In the genomic region with DNA sequence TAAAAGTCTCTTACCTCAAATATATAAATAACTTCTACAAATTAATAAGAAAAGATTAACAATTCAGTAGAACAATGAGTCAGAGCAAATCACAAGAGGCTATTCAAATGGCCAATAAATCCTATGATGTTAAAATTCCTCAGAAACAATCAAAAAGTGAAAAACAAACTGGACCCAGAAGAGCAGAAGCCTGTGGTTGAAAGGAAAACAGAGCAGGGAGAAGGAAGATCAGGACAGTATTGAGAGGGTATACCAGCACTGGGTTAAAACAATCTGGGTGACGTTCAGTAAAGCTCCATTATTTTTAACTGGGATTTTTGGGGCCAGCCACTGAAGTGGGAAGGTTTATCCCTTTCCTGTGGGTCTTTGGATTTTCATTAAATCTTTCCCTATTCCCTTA, we compare ENCODE assay signal across 26 cellular contexts.
"Had no signal": no experiment of that assay in that cellular context is flagged by ENCODE, and none has a peak within 500 bp of the region (broad histone marks: within the 10 kb centered on the region; RNA-seq: fewer than 3 reads in every experiment).

No MANE protein-coding gene starts in this region.

- H3K36me3 ChIP-seq: heart left ventricle, left lung, right lobe of liver, tibial nerve had no signal

- H3K4me3 ChIP-seq: heart left ventricle, left lung, right lobe of liver, tibial nerve had no signal

- H3K4me1 Mint-ChIP-seq: activated CD4-positive, alpha-beta memory T cell treated with anti-CD3 and anti-CD28 coated beads, Interleukin-2, amount 10 ng/mL, durations not matched to agents 7 days and 5 days; activated CD4-positive, alpha-beta T cell treated with anti-CD3 and anti-CD28 coated beads, Interleukin-2, amount 10 ng/mL, durations not matched to agents 7 days and 5 days; activated naive CD4-positive, alpha-beta T cell treated with anti-CD3 and anti-CD28 coated beads, Interleukin-2, amount 10 ng/mL, durations not matched to agents 7 days and 5 days; naive B cell had no signal

- H3K4me1 ChIP-seq: heart left ventricle, left lung, tibial nerve had no signal

- DNase-seq: activated CD4-positive, alpha-beta memory T cell treated with anti-CD3 and anti-CD28 coated beads, Interleukin-2, amount 10 ng/mL, durations not matched to agents 7 days and 5 days; activated CD4-positive, alpha-beta T cell treated with anti-CD3 and anti-CD28 coated beads for 1 hour; activated CD4-positive, alpha-beta T cell treated with anti-CD3 and anti-CD28 coated beads, Interleukin-2, amount 10 ng/mL, durations not matched to agents 7 days and 5 days; activated CD8-positive, alpha-beta memory T cell treated with anti-CD3 and anti-CD28 coated beads, Interleukin-2, amount 50 U/mL, for 48 hours; activated gamma-delta T cell; activated naive CD4-positive, alpha-beta T cell treated with anti-CD3 and anti-CD28 coated beads, Interleukin-2, amount 10 ng/mL, durations not matched to agents 7 days and 5 days; activated T-cell treated with anti-CD3 and anti-CD28 coated beads, Interleukin-2, amount 50 U/mL, for 24 hours; amniotic stem cell; caudate nucleus; foreskin fibroblast; heart left ventricle; left lung; naive B cell; occipital lobe; posterior cingulate gyrus; right lobe of liver; stimulated activated CD4-positive, alpha-beta T cell treated with anti-CD3 and anti-CD28 coated beads, Interleukin-2, amount 100 ng/mL, for 48 hours; stimulated activated naive CD4-positive, alpha-beta T cell treated with Interleukin-2 at 50 U/mL for 16 hours; T-helper 17 cell; T1000 had no signal

- FAIRE-seq: endothelial cell of umbilical vein had no signal

- H3K36me3 Mint-ChIP-seq: activated naive CD4-positive, alpha-beta T cell treated with anti-CD3 and anti-CD28 coated beads, Interleukin-2, amount 10 ng/mL, durations not matched to agents 7 days and 5 days; naive B cell; WTC11 had no signal

- H3K27ac ChIP-seq: heart left ventricle, left lung, tibial nerve had no signal

- H3K27me3 ChIP-seq: heart left ventricle, left lung, right lobe of liver, tibial nerve had no signal

- H3K27ac Mint-ChIP-seq: activated CD4-positive, alpha-beta memory T cell treated with anti-CD3 and anti-CD28 coated beads, Interleukin-2, amount 10 ng/mL, durations not matched to agents 7 days and 5 days; activated CD4-positive, alpha-beta T cell treated with anti-CD3 and anti-CD28 coated beads, Interleukin-2, amount 10 ng/mL, durations not matched to agents 7 days and 5 days; activated naive CD4-positive, alpha-beta T cell treated with anti-CD3 and anti-CD28 coated beads, Interleukin-2, amount 10 ng/mL, durations not matched to agents 7 days and 5 days; activated T-cell treated with anti-CD3 and anti-CD28 coated beads, Interleukin-2, amount 50 U/mL, for 24 hours; mesothelial cell of epicardium; naive B cell; T-helper 17 cell; WTC11 had no signal

- H3K27me3 Mint-ChIP-seq: activated CD4-positive, alpha-beta T cell treated with anti-CD3 and anti-CD28 coated beads, Interleukin-2, amount 10 ng/mL, durations not matched to agents 7 days and 5 days; activated T-cell treated with anti-CD3 and anti-CD28 coated beads, Interleukin-2, amount 50 U/mL, for 24 hours had no signal

- ATAC-seq: esophagus mucosa, heart left ventricle, left lung, right lobe of liver, T-helper 17 cell, WTC11 had no signal

- H3K9me3 ChIP-seq: left lung, right lobe of liver, tibial nerve had no signal

- H3K9me3 Mint-ChIP-seq: activated CD4-positive, alpha-beta memory T cell treated with anti-CD3 and anti-CD28 coated beads, Interleukin-2, amount 10 ng/mL, durations not matched to agents 7 days and 5 days; activated CD4-positive, alpha-beta T cell treated with anti-CD3 and anti-CD28 coated beads, Interleukin-2, amount 10 ng/mL, durations not matched to agents 7 days and 5 days; activated naive CD4-positive, alpha-beta T cell treated with anti-CD3 and anti-CD28 coated beads, Interleukin-2, amount 10 ng/mL, durations not matched to agents 7 days and 5 days; activated T-cell treated with anti-CD3 and anti-CD28 coated beads, Interleukin-2, amount 50 U/mL, for 24 hours; neural crest cell had no signal

- H3K4me3 Mint-ChIP-seq: activated CD4-positive, alpha-beta memory T cell treated with anti-CD3 and anti-CD28 coated beads, Interleukin-2, amount 10 ng/mL, durations not matched to agents 7 days and 5 days; activated CD4-positive, alpha-beta T cell treated with anti-CD3 and anti-CD28 coated beads, Interleukin-2, amount 10 ng/mL, durations not matched to agents 7 days and 5 days; activated naive CD4-positive, alpha-beta T cell treated with anti-CD3 and anti-CD28 coated beads, Interleukin-2, amount 10 ng/mL, durations not matched to agents 7 days and 5 days; activated T-cell treated with anti-CD3 and anti-CD28 coated beads, Interleukin-2, amount 50 U/mL, for 24 hours; mesothelial cell of epicardium; naive B cell; neural crest cell; T-helper 17 cell; WTC11 had no signal
